1 cellular context compared by ENCODE assay signal in genomic region chrX:2417205-2417604, GRCh38.
TF ChIP-seq lines count a peak whose summit lies in the region.

No MANE protein-coding gene starts in this region.

TF ChIP-seq in A549, 52 proteins besides CTCF, POLR2A, EP300 and RAD21 (continued from another document):
- no peak for TF ChIP-seq USF2 (IDR thresholded peaks at IDR 0.05)
